In the genomic region with DNA sequence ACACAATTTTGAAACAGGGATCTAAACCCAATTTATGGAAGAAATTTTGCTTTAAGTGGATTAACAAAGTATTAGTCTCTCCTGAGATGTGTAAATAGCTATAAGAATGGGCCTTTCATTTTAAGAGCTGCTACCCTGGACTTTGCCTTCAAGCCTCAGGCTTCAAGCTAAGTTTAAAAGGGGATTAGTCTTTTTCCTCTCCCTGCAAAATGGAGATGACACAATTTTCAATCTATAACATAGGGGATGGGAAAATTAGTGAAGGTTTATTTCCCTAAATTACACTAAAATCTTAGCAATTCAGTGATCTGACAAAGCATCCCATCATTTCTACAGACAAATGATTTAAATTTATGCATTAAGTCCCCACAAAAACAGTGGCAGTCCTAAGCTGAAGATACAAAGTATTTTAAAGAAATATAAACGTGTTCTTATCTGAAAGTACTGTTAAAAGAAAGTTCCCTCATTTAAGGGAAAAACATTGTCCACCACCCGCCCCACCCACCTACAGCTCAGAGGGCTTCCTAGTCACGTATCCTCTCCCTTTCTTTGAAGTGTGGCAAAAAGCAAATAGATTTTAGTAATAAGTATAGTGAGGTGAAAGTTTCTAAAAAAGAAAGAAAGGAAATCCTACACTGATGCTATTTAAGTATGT, we compare ENCODE assay signal across 1 cellular context.
A peak's percentile ranks its signal among the peaks of the same experiment; 100 is the strongest.
TF ChIP-seq lines count a peak whose summit lies in the region.

No MANE protein-coding gene starts in this region.

TF ChIP-seq in HepG2, 621 proteins besides CTCF, POLR2A, EP300 and RAD21 (continued from another document and continues in another):
- TF ChIP-seq, protein P1, sequence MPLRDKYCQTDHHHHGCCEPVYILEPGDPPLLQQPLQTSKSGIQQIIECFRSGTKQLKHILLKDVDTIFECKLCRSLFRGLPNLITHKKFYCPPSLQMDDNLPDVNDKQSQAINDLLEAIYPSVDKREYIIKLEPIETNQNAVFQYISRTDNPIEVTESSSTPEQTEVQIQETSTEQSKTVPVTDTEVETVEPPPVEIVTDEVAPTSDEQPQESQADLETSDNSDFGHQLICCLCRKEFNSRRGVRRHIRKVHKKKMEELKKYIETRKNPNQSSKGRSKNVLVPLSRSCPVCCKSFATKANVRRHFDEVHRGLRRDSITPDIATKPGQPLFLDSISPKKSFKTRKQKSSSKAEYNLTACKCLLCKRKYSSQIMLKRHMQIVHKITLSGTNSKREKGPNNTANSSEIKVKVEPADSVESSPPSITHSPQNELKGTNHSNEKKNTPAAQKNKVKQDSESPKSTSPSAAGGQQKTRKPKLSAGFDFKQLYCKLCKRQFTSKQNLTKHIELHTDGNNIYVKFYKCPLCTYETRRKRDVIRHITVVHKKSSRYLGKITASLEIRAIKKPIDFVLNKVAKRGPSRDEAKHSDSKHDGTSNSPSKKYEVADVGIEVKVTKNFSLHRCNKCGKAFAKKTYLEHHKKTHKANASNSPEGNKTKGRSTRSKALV (CRISPR knock-in tag; IDR thresholded peaks at IDR 0.05) = peak; percentile 34; the same call in 1 of the 2 replicates
- TF ChIP-seq HCFC1 (IDR thresholded peaks at IDR 0.05; ENCODE audit: low read depth, low read length) (no peak), ZNF205 (CRISPR knock-in tag; IDR thresholded peaks at IDR 0.05) (no peak), HNF4G (IDR thresholded peaks at IDR 0.05; ENCODE audit: borderline replicate concordance, low read depth, low read length) (peak; percentile 88), HNF4G (CRISPR knock-in tag; IDR thresholded peaks at IDR 0.05; ENCODE audit: borderline replicate concordance, low read depth) (peak; percentile 23; the same call in 1 of the 2 replicates), ZNF382 (CRISPR knock-in tag; IDR thresholded peaks at IDR 0.05; ENCODE audit: borderline replicate concordance) (no peak), FOXC1 (CRISPR knock-in tag; IDR thresholded peaks at IDR 0.05; ENCODE audit: borderline replicate concordance) (no peak), ZNF776 (CRISPR knock-in tag; IDR thresholded peaks at IDR 0.05) (no peak), ZFP36 (IDR thresholded peaks at IDR 0.05; ENCODE audit: borderline replicate concordance, low read depth, low read length, partially characterized antibody) (no peak), ZNF766 (CRISPR knock-in tag; IDR thresholded peaks at IDR 0.05; ENCODE audit: borderline replicate concordance) (no peak), STAT5B (CRISPR knock-in tag; IDR thresholded peaks at IDR 0.05) (no peak), MTF1 (CRISPR knock-in tag; IDR thresholded peaks at IDR 0.05) (no peak), FOXK1 (CRISPR knock-in tag; IDR thresholded peaks at IDR 0.05; ENCODE audit: borderline replicate concordance, low read depth) (no peak), ZNF546 (CRISPR knock-in tag; conservative IDR thresholded peaks at IDR 0.05) (no peak), ZNF33A (CRISPR knock-in tag; IDR thresholded peaks at IDR 0.05; ENCODE audit: borderline replicate concordance) (no peak), ZNF598 (CRISPR knock-in tag; IDR thresholded peaks at IDR 0.05; ENCODE audit: borderline replicate concordance) (no peak), HNRNPH1 (optimal IDR thresholded peaks at IDR 0.05; ENCODE audit: low read depth, low read length) (no peak), MED1 (CRISPR knock-in tag; IDR thresholded peaks at IDR 0.05) (peak; percentile 81), RCOR2 (CRISPR knock-in tag; IDR thresholded peaks at IDR 0.05) (no peak), ZNF780A (CRISPR knock-in tag; IDR thresholded peaks at IDR 0.05) (no peak), TRIM24 (CRISPR knock-in tag; IDR thresholded peaks at IDR 0.05) (no peak), NR2F1 (CRISPR knock-in tag; IDR thresholded peaks at IDR 0.05) (no peak; a peak in 1 of 4 replicates), ZBTB3 (CRISPR knock-in tag; IDR thresholded peaks at IDR 0.05; ENCODE audit: borderline replicate concordance, low read depth) (0 out of 2 replicates have a peak, but pooled peaks have one; percentile 39), ZNF883 (CRISPR knock-in tag; IDR thresholded peaks at IDR 0.05; ENCODE audit: not compliant biosample characterization) (no peak), FOXM1 (CRISPR knock-in tag; IDR thresholded peaks at IDR 0.05) (no peak), MLLT10 (CRISPR knock-in tag; IDR thresholded peaks at IDR 0.05) (no peak), ZNF788 (CRISPR knock-in tag; IDR thresholded peaks at IDR 0.05; ENCODE audit: borderline replicate concordance) (no peak), RARG (CRISPR knock-in tag; IDR thresholded peaks at IDR 0.05; ENCODE audit: low read depth) (no peak), ZNF264 (CRISPR knock-in tag; IDR thresholded peaks at IDR 0.05) (peak; percentile 1), SAFB2 (CRISPR knock-in tag; IDR thresholded peaks at IDR 0.05; ENCODE audit: borderline replicate concordance, low read depth) (no peak), ZNF572 (CRISPR knock-in tag; IDR thresholded peaks at IDR 0.05) (no peak), ZC3H4 (CRISPR knock-in tag; IDR thresholded peaks at IDR 0.05; ENCODE audit: borderline replicate concordance) (no peak)
- TF ChIP-seq, protein P2, sequence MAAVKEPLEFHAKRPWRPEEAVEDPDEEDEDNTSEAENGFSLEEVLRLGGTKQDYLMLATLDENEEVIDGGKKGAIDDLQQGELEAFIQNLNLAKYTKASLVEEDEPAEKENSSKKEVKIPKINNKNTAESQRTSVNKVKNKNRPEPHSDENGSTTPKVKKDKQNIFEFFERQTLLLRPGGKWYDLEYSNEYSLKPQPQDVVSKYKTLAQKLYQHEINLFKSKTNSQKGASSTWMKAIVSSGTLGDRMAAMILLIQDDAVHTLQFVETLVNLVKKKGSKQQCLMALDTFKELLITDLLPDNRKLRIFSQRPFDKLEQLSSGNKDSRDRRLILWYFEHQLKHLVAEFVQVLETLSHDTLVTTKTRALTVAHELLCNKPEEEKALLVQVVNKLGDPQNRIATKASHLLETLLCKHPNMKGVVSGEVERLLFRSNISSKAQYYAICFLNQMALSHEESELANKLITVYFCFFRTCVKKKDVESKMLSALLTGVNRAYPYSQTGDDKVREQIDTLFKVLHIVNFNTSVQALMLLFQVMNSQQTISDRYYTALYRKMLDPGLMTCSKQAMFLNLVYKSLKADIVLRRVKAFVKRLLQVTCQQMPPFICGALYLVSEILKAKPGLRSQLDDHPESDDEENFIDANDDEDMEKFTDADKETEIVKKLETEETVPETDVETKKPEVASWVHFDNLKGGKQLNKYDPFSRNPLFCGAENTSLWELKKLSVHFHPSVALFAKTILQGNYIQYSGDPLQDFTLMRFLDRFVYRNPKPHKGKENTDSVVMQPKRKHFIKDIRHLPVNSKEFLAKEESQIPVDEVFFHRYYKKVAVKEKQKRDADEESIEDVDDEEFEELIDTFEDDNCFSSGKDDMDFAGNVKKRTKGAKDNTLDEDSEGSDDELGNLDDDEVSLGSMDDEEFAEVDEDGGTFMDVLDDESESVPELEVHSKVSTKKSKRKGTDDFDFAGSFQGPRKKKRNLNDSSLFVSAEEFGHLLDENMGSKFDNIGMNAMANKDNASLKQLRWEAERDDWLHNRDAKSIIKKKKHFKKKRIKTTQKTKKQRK (IDR thresholded peaks at IDR 0.05; ENCODE audit: low read length) = no peak
- TF ChIP-seq, protein P3, sequence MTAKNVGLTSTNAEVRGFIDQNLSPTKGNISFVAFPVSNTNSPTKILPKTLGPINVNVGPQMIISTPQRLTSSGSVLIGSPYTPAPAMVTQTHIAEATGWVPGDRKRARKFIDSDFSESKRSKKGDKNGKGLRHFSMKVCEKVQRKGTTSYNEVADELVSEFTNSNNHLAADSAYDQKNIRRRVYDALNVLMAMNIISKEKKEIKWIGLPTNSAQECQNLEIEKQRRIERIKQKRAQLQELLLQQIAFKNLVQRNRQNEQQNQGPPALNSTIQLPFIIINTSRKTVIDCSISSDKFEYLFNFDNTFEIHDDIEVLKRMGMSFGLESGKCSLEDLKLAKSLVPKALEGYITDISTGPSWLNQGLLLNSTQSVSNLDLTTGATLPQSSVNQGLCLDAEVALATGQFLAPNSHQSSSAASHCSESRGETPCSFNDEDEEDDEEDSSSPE (CRISPR knock-in tag; IDR thresholded peaks at IDR 0.05) = no peak
- TF ChIP-seq, protein P4, sequence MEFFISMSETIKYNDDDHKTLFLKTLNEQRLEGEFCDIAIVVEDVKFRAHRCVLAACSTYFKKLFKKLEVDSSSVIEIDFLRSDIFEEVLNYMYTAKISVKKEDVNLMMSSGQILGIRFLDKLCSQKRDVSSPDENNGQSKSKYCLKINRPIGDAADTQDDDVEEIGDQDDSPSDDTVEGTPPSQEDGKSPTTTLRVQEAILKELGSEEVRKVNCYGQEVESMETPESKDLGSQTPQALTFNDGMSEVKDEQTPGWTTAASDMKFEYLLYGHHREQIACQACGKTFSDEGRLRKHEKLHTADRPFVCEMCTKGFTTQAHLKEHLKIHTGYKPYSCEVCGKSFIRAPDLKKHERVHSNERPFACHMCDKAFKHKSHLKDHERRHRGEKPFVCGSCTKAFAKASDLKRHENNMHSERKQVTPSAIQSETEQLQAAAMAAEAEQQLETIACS (CRISPR knock-in tag; IDR thresholded peaks at IDR 0.05) = no peak
- TF ChIP-seq, protein P5, sequence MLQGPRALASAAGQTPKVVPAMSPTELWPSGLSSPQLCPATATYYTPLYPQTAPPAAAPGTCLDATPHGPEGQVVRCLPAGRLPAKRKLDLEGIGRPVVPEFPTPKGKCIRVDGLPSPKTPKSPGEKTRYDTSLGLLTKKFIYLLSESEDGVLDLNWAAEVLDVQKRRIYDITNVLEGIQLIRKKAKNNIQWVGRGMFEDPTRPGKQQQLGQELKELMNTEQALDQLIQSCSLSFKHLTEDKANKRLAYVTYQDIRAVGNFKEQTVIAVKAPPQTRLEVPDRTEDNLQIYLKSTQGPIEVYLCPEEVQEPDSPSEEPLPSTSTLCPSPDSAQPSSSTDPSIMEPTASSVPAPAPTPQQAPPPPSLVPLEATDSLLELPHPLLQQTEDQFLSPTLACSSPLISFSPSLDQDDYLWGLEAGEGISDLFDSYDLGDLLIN (CRISPR knock-in tag; IDR thresholded peaks at IDR 0.05; ENCODE audit: borderline replicate concordance) = no peak
- TF ChIP-seq, protein P6, sequence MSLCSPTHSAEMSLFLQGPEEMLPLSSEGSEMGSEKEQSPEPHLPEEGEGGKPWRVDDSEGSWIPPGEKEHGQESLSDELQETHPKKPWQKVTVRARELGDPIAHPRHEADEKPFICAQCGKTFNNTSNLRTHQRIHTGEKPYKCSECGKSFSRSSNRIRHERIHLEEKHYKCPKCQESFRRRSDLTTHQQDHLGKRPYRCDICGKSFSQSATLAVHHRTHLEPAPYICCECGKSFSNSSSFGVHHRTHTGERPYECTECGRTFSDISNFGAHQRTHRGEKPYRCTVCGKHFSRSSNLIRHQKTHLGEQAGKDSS (CRISPR knock-in tag; IDR thresholded peaks at IDR 0.05; ENCODE audit: borderline replicate concordance, low read depth) = no peak
- TF ChIP-seq, protein P7, sequence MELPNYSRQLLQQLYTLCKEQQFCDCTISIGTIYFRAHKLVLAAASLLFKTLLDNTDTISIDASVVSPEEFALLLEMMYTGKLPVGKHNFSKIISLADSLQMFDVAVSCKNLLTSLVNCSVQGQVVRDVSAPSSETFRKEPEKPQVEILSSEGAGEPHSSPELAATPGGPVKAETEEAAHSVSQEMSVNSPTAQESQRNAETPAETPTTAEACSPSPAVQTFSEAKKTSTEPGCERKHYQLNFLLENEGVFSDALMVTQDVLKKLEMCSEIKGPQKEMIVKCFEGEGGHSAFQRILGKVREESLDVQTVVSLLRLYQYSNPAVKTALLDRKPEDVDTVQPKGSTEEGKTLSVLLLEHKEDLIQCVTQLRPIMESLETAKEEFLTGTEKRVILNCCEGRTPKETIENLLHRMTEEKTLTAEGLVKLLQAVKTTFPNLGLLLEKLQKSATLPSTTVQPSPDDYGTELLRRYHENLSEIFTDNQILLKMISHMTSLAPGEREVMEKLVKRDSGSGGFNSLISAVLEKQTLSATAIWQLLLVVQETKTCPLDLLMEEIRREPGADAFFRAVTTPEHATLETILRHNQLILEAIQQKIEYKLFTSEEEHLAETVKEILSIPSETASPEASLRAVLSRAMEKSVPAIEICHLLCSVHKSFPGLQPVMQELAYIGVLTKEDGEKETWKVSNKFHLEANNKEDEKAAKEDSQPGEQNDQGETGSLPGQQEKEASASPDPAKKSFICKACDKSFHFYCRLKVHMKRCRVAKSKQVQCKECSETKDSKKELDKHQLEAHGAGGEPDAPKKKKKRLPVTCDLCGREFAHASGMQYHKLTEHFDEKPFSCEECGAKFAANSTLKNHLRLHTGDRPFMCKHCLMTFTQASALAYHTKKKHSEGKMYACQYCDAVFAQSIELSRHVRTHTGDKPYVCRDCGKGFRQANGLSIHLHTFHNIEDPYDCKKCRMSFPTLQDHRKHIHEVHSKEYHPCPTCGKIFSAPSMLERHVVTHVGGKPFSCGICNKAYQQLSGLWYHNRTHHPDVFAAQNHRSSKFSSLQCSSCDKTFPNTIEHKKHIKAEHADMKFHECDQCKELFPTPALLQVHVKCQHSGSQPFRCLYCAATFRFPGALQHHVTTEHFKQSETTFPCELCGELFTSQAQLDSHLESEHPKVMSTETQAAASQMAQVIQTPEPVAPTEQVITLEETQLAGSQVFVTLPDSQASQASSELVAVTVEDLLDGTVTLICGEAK (IDR thresholded peaks at IDR 0.05) = no peak
- TF ChIP-seq, protein P7 (CRISPR knock-in tag; IDR thresholded peaks at IDR 0.05) = no peak; the same call in 1 of the 2 replicates
- TF ChIP-seq, protein P8, sequence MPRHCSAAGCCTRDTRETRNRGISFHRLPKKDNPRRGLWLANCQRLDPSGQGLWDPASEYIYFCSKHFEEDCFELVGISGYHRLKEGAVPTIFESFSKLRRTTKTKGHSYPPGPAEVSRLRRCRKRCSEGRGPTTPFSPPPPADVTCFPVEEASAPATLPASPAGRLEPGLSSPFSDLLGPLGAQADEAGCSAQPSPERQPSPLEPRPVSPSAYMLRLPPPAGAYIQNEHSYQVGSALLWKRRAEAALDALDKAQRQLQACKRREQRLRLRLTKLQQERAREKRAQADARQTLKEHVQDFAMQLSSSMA (CRISPR knock-in tag; IDR thresholded peaks at IDR 0.05) = no peak
